In the genomic region with DNA sequence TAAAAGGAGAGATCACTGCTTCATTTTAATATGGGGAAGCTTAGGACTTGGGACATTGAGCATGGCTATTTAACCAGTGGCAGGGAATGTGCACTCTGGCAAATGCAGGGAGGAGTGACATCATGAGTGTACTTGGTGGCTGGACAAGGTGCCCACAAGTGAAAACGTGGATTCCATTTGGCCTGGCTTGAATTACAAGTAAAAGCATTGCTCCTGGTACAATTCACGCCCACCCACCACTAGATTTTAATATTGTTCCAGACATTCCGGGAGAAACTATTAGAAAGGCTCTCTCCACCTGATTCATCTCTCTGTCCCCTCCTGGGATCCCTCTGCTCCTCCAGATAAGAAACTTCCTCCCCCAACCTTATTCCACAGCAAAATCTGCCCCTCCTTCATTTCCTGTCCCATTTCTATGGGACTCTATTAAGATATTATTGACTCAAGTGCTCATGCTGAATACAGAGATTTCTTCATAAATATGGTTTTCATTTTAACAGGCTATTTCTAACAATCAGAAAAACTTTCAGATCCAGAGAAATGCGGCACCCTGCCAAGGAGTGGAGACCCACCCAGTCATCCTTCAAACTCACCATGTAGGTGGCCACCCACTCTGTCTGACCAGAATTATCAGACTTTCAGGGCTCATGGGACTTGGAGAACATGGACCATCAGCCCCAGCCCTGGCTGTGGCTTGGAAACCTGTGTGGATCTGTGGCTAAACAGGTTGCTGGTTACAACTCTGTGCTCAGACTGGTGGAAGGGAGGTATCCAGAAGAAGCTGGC, we compare ENCODE assay signal across 16 cellular contexts. TPM values are rescaled to one million over a fixed set of nuclear protein-coding genes. Genes with fewer than 3 reads are reported as not detected.
DNase-seq lines count a peak whose midpoint lies in the region; ATAC-seq, FAIRE-seq and TF ChIP-seq lines count a peak whose summit lies in the region.
"Had no signal": no experiment of that assay in that cellular context is flagged by ENCODE, and none has a peak within 500 bp of the region (broad histone marks: within the 10 kb centered on the region; RNA-seq: fewer than 3 reads in every experiment).

No MANE protein-coding gene starts in this region.

- no peaks in the 10 kb centered on the region for H3K36me3 ChIP-seq in PC-3 (ENCODE audit: low read depth, low read length)
- no peaks in the 10 kb centered on the region for H3K36me3 ChIP-seq in keratinocyte (ENCODE audit: control insufficient read depth in 2 of 2, extremely low read depth in 1 of 2, insufficient read depth in 2 of 2, low read length in 2 of 2)
- H3K36me3 ChIP-seq: BLaER1 treated with 17β-estradiol and CSF1 and Interleukin-3, amounts not matched to agents 10 nM and 100 nM; vagina had no signal

- no peaks in the 10 kb centered on the region for H3K9me2 ChIP-seq in PC-3 (replicated peaks; ENCODE audit: low read length)

- CTCF ChIA-PET in PC-3 (lab: Charles Lee): no interaction called here

- no peaks in the 10 kb centered on the region for H3K27me3 ChIP-seq in PC-3 (ENCODE audit: low read length)
- no peaks in the 10 kb centered on the region for H3K27me3 ChIP-seq in keratinocyte (ENCODE audit: control insufficient read depth, extremely low read depth, insufficient read depth, low read length)
- H3K27me3 ChIP-seq: BLaER1 treated with 17β-estradiol and CSF1 and Interleukin-3, amounts not matched to agents 10 nM and 100 nM; vagina had no signal

- dilution Hi-C loops in keratinocyte (cut with MboI; ENCODE audit: extremely low pct_ligation_motif_present, low sequenced_read_pairs): no loop called here

- no peaks in the 10 kb centered on the region for H3K9me1 ChIP-seq in keratinocyte (ENCODE audit: control insufficient read depth, extremely low read depth, insufficient read depth, low read length)

- TF ChIP-seq CTCF in PC-3 (conservative IDR thresholded peaks at IDR 0.05; ENCODE audit: low read depth, low read length) (no peak), keratinocyte (optimal IDR thresholded peaks at IDR 0.05 in 1 of 3, IDR thresholded peaks at IDR 0.05 in 1 of 3, conservative IDR thresholded peaks at IDR 0.05 in 1 of 3; ENCODE audit: extremely low read depth in 1 of 3, insufficient read depth in 2 of 3, low read length in 3 of 3) (no peak)

- DNase-seq in PC-3 (peak; percentile 19), caudate nucleus (lab: John Stamatoyannopoulos, UW) (no peak), keratinocyte (ENCODE audit: low read depth, low spot score) (no peak), NCI-H2227 treated with DMSO at 0.1 percent for 48 hours (lab: John Stamatoyannopoulos, UW) (no peak), NCI-H2029 treated with DMSO at 0.1 percent for 48 hours (lab: John Stamatoyannopoulos, UW) (no peak), activated gamma-delta T cell treated with Interleukin-2 at 50 U/mL for 16 hours (no peak)
- no peak for DNase-seq in activated naive CD4-positive, alpha-beta T cell (lab: John Stamatoyannopoulos, UW)
- DNase-seq: activated naive CD8-positive, alpha-beta T cell treated with anti-CD3 and anti-CD28 coated beads, Interleukin-2, amount 10 ng/mL, durations not matched to agents 7 days and 5 days; dermis blood vessel endothelial cell; DMS79 treated with DMSO at 0.1 percent for 48 hours; NCI-H1092; stimulated activated CD4-positive, alpha-beta T cell treated with anti-CD3 and anti-CD28 coated beads, Interleukin-2, amount 100 ng/mL, for 24 hours had no signal

- H3K79me2 ChIP-seq in PC-3 (ENCODE audit: low read length) (no peaks in the 10 kb centered on the region), keratinocyte (ENCODE audit: control insufficient read depth, insufficient read depth, low read length) (no peaks in the 10 kb centered on the region)

- ATAC-seq in PC-3: no peak

- peak; percentile 59 for FAIRE-seq in keratinocyte (lab: Jason Lieb, UNC)

- H3K27ac ChIP-seq in PC-3 (ENCODE audit: low read length) (peak overlapping the region; percentile 88), caudate nucleus (ENCODE audit: low read depth, low read length) (peak overlapping the region; percentile 97), keratinocyte (ENCODE audit: control insufficient read depth, insufficient read depth, low read length) (peak overlapping the region; percentile 71), temporal lobe (ENCODE audit: low read depth, low read length) (peak overlapping the region; percentile 67)
- H3K27ac ChIP-seq: BLaER1 treated with 17β-estradiol and CSF1 and Interleukin-3, amounts not matched to agents 10 nM and 100 nM; vagina had no signal

- no peaks in the 10 kb centered on the region for H4K20me1 ChIP-seq in PC-3 (ENCODE audit: low read length)
- no peaks in the 10 kb centered on the region for H4K20me1 ChIP-seq in keratinocyte (ENCODE audit: control insufficient read depth, extremely low read depth, insufficient read depth, low read length)
- H4K20me1 ChIP-seq: BLaER1 treated with 17β-estradiol and CSF1 and Interleukin-3, amounts not matched to agents 10 nM and 100 nM had no signal

- H3F3A ChIP-seq in PC-3 (ENCODE audit: low read length, unreplicated experiment): peaks cover 8% of the 10 kb centered on the region

- H3K4me1 ChIP-seq in PC-3 (ENCODE audit: insufficient read depth, low read length): peaks cover 44% of the 10 kb centered on the region
- H3K4me1 ChIP-seq in keratinocyte (ENCODE audit: control insufficient read depth, extremely low read depth, insufficient read depth, low read length): peaks cover 23% of the 10 kb centered on the region

- H2AFZ ChIP-seq in PC-3 (ENCODE audit: low read length): peak overlapping the region; percentile 6; the same call in 1 of the 2 replicates
- peak overlapping the region; percentile 63 for H2AFZ ChIP-seq in keratinocyte (ENCODE audit: control insufficient read depth, low read length)

- peak overlapping the region; percentile 69 for H3K9ac ChIP-seq in PC-3 (ENCODE audit: low read length)
- peak overlapping the region; percentile 70 for H3K9ac ChIP-seq in keratinocyte (ENCODE audit: control insufficient read depth, extremely low read depth, insufficient read depth, low read length)
- H3K9ac ChIP-seq: BLaER1 treated with 17β-estradiol and CSF1 and Interleukin-3, amounts not matched to agents 10 nM and 100 nM had no signal

- intact Hi-C loops in PC-3 (cut with micrococcal nuclease): no loop called here

- POLR2A ChIA-PET in PC-3 (lab: Charles Lee; ENCODE audit: unreplicated experiment): no interaction called here

- H3K4me2 ChIP-seq in PC-3 (ENCODE audit: low read length): peak overlapping the region; percentile 63
- H3K4me2 ChIP-seq in keratinocyte (ENCODE audit: control insufficient read depth, extremely low read depth, insufficient read depth, low read depth, low read length): peak overlapping the region; percentile 69

- peak overlapping the region; percentile 30; the same call in 1 of the 2 replicates for H3K4me3 ChIP-seq in PC-3 (ENCODE audit: low read length)
- H3K4me3 ChIP-seq in keratinocyte (ENCODE audit: control insufficient read depth in 2 of 3, extremely low read depth in 1 of 3, insufficient read depth in 2 of 3, low read depth in 1 of 3, low read length in 3 of 3): no peak overlapping the region
- H3K4me3 ChIP-seq: BLaER1 treated with 17β-estradiol and CSF1 and Interleukin-3, amounts not matched to agents 10 nM and 100 nM; vagina had no signal

- BruUV-seq in PC-3 (replicated peaks; lab: Mats Ljungman, UMichigan): no TSS peak

- H3K9me3 ChIP-seq in PC-3 (ENCODE audit: low read length) (no peaks in the 10 kb centered on the region), keratinocyte (ENCODE audit: control insufficient read depth, low read depth, low read length) (no peaks in the 10 kb centered on the region)
- H3K9me3 ChIP-seq: BLaER1 treated with 17β-estradiol and CSF1 and Interleukin-3, amounts not matched to agents 10 nM and 100 nM; vagina had no signal

RNA-seq across cellular contexts. Expression of a gene that starts 43.2 kb away (rescaled TPM):
- total RNA-seq in PC-3 (2014; rRNA removed) (11.2 and 11.9 TPM in 2 replicates), temporal lobe (4.9 TPM)
- polyA plus RNA-seq in keratinocyte: 1.0 to 2.8 TPM (median 2.0 TPM) in 3 replicates
- 0.47 TPM for polyA plus RNA-seq in keratinocyte (2011; ENCODE audit: low read depth)
- 2.2 and 2.6 TPM in 2 replicates for polyA plus RNA-seq in keratinocyte (2011; cell fraction: cytosol; rRNA removed)
- polyA plus RNA-seq in keratinocyte (2011; cell fraction: nucleus; rRNA removed): 1.4 and 2.2 TPM in 2 replicates
- polyA plus RNA-seq in keratinocyte (2012; ENCODE audit: low replicate concordance): 1.4 and 2.0 TPM in 2 replicates
- polyA minus RNA-seq in keratinocyte: 2.2 to 8.6 TPM (median 4.2 TPM) in 3 replicates
- polyA minus RNA-seq in keratinocyte (2011; cell fraction: cytosol; rRNA and poly(A)+ RNA removed): 3.1 TPM
- polyA minus RNA-seq in keratinocyte (2011; cell fraction: nucleus; rRNA and poly(A)+ RNA removed): 0.95 and 3.5 TPM in 2 replicates
- total RNA-seq: activated naive CD8-positive, alpha-beta T cell treated with anti-CD3 and anti-CD28 coated beads, Interleukin-2, amount 10 ng/mL, durations not matched to agents 7 days and 5 days; T-helper 1 cell treated with Interleukin-12 subunit alpha and Interleukin-12 subunit beta and Interleukin-4 antibody, amounts not matched to agents 30 ng/mL and 1 ng/mL, for 36 hours had no signal
